Comparison of ENCODE assay signal across 13 cellular contexts in genomic region chr11:122598971-122599370, GRCh38.
"Had no signal": no experiment of that assay in that cellular context is flagged by ENCODE, and none has a peak within 500 bp of the region (broad histone marks: within the 10 kb centered on the region; RNA-seq: fewer than 3 reads in every experiment).

No MANE protein-coding gene starts in this region.

- FAIRE-seq: endometrium, frontal cortex, islet of Langerhans had no signal

- DNase-seq: activated CD4-positive, alpha-beta memory T cell treated with anti-CD3 and anti-CD28 coated beads for 36 hours; activated CD4-positive, alpha-beta T cell treated with anti-CD3 and anti-CD28 coated beads for 1 hour; activated gamma-delta T cell; activated T-cell treated with anti-CD3 and anti-CD28 coated beads, Interleukin-2, amount 50 U/mL, for 4 hours; esophagus squamous epithelium; heart left ventricle; left ventricle myocardium inferior; stimulated activated CD4-positive, alpha-beta T cell treated with anti-CD3 and anti-CD28 coated beads, Interleukin-2, amount 100 ng/mL, for 48 hours; stimulated activated naive CD4-positive, alpha-beta T cell treated with Interleukin-2 at 50 U/mL for 16 hours; T-helper 9 cell had no signal

- H3K27ac ChIP-seq: esophagus squamous epithelium, heart left ventricle, left ventricle myocardium inferior had no signal

- H3K36me3 ChIP-seq: esophagus squamous epithelium, heart left ventricle, left ventricle myocardium inferior had no signal

- ATAC-seq: activated T-cell treated with anti-CD3 and anti-CD28 coated beads, Interleukin-2, amount 50 U/mL, for 4 hours; heart left ventricle had no signal

- H3K4me1 ChIP-seq: esophagus squamous epithelium, heart left ventricle, left ventricle myocardium inferior had no signal

- H3K4me3 ChIP-seq: esophagus squamous epithelium, heart left ventricle, left ventricle myocardium inferior had no signal

- H3K9me3 ChIP-seq: esophagus squamous epithelium, heart left ventricle, left ventricle myocardium inferior had no signal
